In genomic region chr5:54985301-54986268, GRCh38 we compare ENCODE assay signal across 9 cellular contexts. TPM values are rescaled to one million over a fixed set of nuclear protein-coding genes. Genes with fewer than 3 reads are reported as not detected.
DNase-seq lines count a peak whose midpoint lies in the region; ATAC-seq and TF ChIP-seq lines count a peak whose summit lies in the region.
"Had no signal": no experiment of that assay in that cellular context is flagged by ENCODE, and none has a peak within 500 bp of the region (broad histone marks: within the 10 kb centered on the region; RNA-seq: fewer than 3 reads in every experiment).

ESM1 (minus strand) TSS chr5:54985593; CDS start chr5:54985517, 76 bp downstream.

- H2AK5ac ChIP-seq in mesendoderm (ENCODE audit: low read length) = no peak within 1 kb of the TSS

- no peaks in the 10 kb centered on the region for H3K36me3 ChIP-seq in BJ (ENCODE audit: control insufficient read depth, insufficient read depth, low read length)
- no peaks in the 10 kb centered on the region for H3K36me3 ChIP-seq in breast epithelium
- H3K36me3 ChIP-seq in mesodermal cell (ENCODE audit: control insufficient read depth, insufficient read depth, low read length) = no peaks in the 10 kb centered on the region
- H3K36me3 ChIP-seq in mesendoderm (ENCODE audit: control insufficient read depth, insufficient read depth, low read length) = no peaks in the 10 kb centered on the region

- POLR2A ChIA-PET in BJ (lab: Charles Lee) = no interaction called here

- H3K79me2 ChIP-seq in mesendoderm (ENCODE audit: control insufficient read depth, insufficient read depth, low read length) = no peaks in the 10 kb centered on the region

- H3K27me3 Mint-ChIP-seq in HFFc6 (ENCODE audit: insufficient read depth) = no peaks in the 10 kb centered on the region

- H3K56ac ChIP-seq in mesendoderm (ENCODE audit: low read length) = no peak within 1 kb of the TSS

- H3K4me3 Mint-ChIP-seq in HFFc6 = peak within 1 kb of the TSS; percentile 88
- H3K4me3 Mint-ChIP-seq: naive B cell had no signal

- no peak within 1 kb of the TSS for H3K4ac ChIP-seq in mesendoderm (ENCODE audit: low read depth, low read length)

- H3K9me3 Mint-ChIP-seq in HFFc6 = no peaks in the 10 kb centered on the region
- H3K9me3 Mint-ChIP-seq: naive B cell had no signal

- CTCF ChIA-PET in BJ (lab: Yijun Ruan, JAX) = interaction anchor here (0.8 to 2.0 kb wide), 4 partner anchors 10 to 175 kb away, joined by 3 to 11 read pairs (median 4); partner anchors contain the start of gene GPX8

- H3K4me1 ChIP-seq in breast epithelium (no peaks in the 10 kb centered on the region), mesodermal cell (ENCODE audit: control insufficient read depth, insufficient read depth, low read length, poor library complexity, severe bottlenecking) (peaks cover 25% of the 10 kb centered on the region), mesendoderm (ENCODE audit: control insufficient read depth, low read depth, low read length) (no peaks in the 10 kb centered on the region)

- H3K27ac Mint-ChIP-seq in HFFc6 = peak within 1 kb of the TSS; percentile 88

- ATAC-seq in GM18909 (IDR thresholded peaks at IDR 0.05; ENCODE audit: poor library complexity, unreplicated experiment) (no peak), HG03442 (IDR thresholded peaks at IDR 0.05; ENCODE audit: unreplicated experiment) (no peak)

- peaks cover 87% of the 10 kb centered on the region for H3K4me1 Mint-ChIP-seq in HFFc6 (ENCODE audit: low read depth)

- H3K23ac ChIP-seq in mesendoderm (ENCODE audit: low read length) = no peak within 1 kb of the TSS

- H3K18ac ChIP-seq in mesendoderm (ENCODE audit: low read length) = no peak within 1 kb of the TSS

- H3K27me3 ChIP-seq in BJ (ENCODE audit: control insufficient read depth, insufficient read depth, low read length) = no peaks in the 10 kb centered on the region
- peaks cover 0 to 30% of the 10 kb centered on the region in 2 donors for H3K27me3 ChIP-seq in breast epithelium
- H3K27me3 ChIP-seq in mesendoderm (ENCODE audit: insufficient read depth, low read length, poor library complexity) = no peaks in the 10 kb centered on the region

- no peak within 1 kb of the TSS for H2BK120ac ChIP-seq in mesendoderm (ENCODE audit: low read depth, low read length)

- H2BK5ac ChIP-seq in mesendoderm (ENCODE audit: low read length) = no peak within 1 kb of the TSS

- intact Hi-C loops in breast epithelium (cut with DNase I; ENCODE audit: low total_unique reads) = no loop called here

- TF ChIP-seq POLR2A in breast epithelium (IDR thresholded peaks at IDR 0.05) = no peak

- WGBS in mesodermal cell (ENCODE audit: insufficient coverage in 2 of 2), 2 experiments = 83 to 88% methylated on average over 17 to 22 of the region's 26 CpGs
- no CpG with 5 or more reads among the region's 26 CpGs for WGBS in mesendoderm (ENCODE audit: extremely low coverage, insufficient coverage, low lambda C conversion rate)

- H3K4me3 ChIP-seq in BJ (ENCODE audit: low read depth, low read length) (peak within 1 kb of the TSS; percentile 29), breast epithelium (peak within 1 kb of the TSS in 2 of 3 donors; percentile 14 to 50), mesodermal cell (ENCODE audit: extremely low read depth, insufficient read depth, low read length, poor library complexity, severe bottlenecking) (peak within 1 kb of the TSS; percentile 14), mesendoderm (ENCODE audit: low read length) (no peak within 1 kb of the TSS)

- H2BK15ac ChIP-seq in mesendoderm (replicated peaks; ENCODE audit: low read depth) = no peak within 1 kb of the TSS

- DNase-seq in BJ (ENCODE audit: low read depth) = peak; percentile 38
- DNase-seq in HFFc6 = peak; percentile 76
- no peak for DNase-seq in breast epithelium (ENCODE audit: low spot score in 2 of 2)
- no peak for DNase-seq in 8988T
- DNase-seq in mesendoderm = no peak
- DNase-seq: naive B cell had no signal

- H3K36me3 Mint-ChIP-seq in HFFc6 (ENCODE audit: low read depth) = no peaks in the 10 kb centered on the region
- H3K36me3 Mint-ChIP-seq: naive B cell had no signal

- H4K8ac ChIP-seq in mesendoderm (ENCODE audit: low read depth, low read length) = no peak within 1 kb of the TSS

- H3K9ac ChIP-seq in mesendoderm (ENCODE audit: low read length) = no peak within 1 kb of the TSS

- no peak within 1 kb of the TSS for H3K4me2 ChIP-seq in mesendoderm (ENCODE audit: low read length)

- TF ChIP-seq CTCF in BJ (IDR thresholded peaks at IDR 0.05; ENCODE audit: insufficient read depth, low read depth, low read length) (no peak), HFFc6 (IDR thresholded peaks at IDR 0.05) (peak; percentile 37), breast epithelium (IDR thresholded peaks at IDR 0.05) (no peak)

- H3K9me3 ChIP-seq in breast epithelium = no peaks in the 10 kb centered on the region
- no peaks in the 10 kb centered on the region for H3K9me3 ChIP-seq in mesodermal cell (ENCODE audit: control insufficient read depth, low read length)

- H4K5ac ChIP-seq in mesendoderm (ENCODE audit: low read length) = no peak within 1 kb of the TSS

- no peaks in the 10 kb centered on the region for H3K79me1 ChIP-seq in mesendoderm (ENCODE audit: low read length)

- H3K27ac ChIP-seq in breast epithelium (no peak within 1 kb of the TSS), mesodermal cell (ENCODE audit: low read depth, low read length, severe bottlenecking) (peak within 1 kb of the TSS; percentile 30), mesendoderm (ENCODE audit: low read depth, low read length) (no peak within 1 kb of the TSS)

RNA-seq across cellular contexts. Expression of gene ESM1, which starts in this region (rescaled TPM):
- polyA plus RNA-seq in BJ (2011; rRNA removed) = 2.4 and 2.8 TPM in 2 replicates
- 1.5 and 1.9 TPM in 2 replicates for polyA minus RNA-seq in BJ (2011; rRNA and poly(A)+ RNA removed)
- total RNA-seq in HFFc6 (2021; fragmentation: NEBNext Ultra II Directional; extraction: Animal tissue kit (Norgen Biotek cat#: 25700)) = 10 to 100 TPM in 2 of 6 experiments, 1 to 10 TPM in 4; 8.5 to 54.1 (median 9.1) TPM
- total RNA-seq in breast epithelium = under 1 TPM in 1 of 3 donors, not detected in 2; 0.48 TPM
- 26.3 TPM for polyA plus RNA-seq in mesodermal cell (2013, experiment 1 of 2)
- polyA plus RNA-seq in mesodermal cell (2013, experiment 2 of 2) = 29.9 TPM
- not detected for polyA plus RNA-seq in mesendoderm (2013, experiment 1 of 2)
- not detected for polyA plus RNA-seq in mesendoderm (2013, experiment 2 of 2)

Comparison
In these comparisons a context has a peak if more than half of its experiments do, and no peak if none do; other contexts are left out.
1. RNA of gene ESM1 (total RNA-seq): 8.5 to 54.1 TPM in HFFc6; 0.48 TPM in breast epithelium; every median in the first group is over 4 times any median in the second.
2. DNase-seq: peak in BJ (single experiment) and HFFc6 (single experiment); none in breast epithelium (0 of 2), 8988T (single experiment) and mesendoderm (single experiment).